Comparison of ENCODE assay signal across 19 cellular contexts in the genomic region with DNA sequence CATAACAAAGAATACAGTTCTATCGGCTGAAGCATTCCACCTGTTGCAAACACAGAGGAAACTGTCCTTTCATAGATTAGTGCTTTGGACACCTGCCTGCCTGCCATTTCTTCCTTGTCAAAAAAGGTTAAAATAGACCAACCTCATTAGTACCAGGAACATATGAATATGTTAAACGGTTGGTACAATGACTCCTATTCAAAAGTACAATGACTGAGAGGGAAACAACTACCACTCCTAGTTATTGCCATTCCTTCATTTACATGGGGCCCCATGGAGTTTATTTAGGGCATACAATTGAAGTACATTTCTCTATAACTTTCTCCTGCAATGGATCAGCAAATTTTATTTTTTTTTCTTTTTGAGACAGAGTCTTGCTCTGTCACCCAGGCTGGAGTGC.
"Had no signal": no experiment of that assay in that cellular context is flagged by ENCODE, and none has a peak within 500 bp of the region (broad histone marks: within the 10 kb centered on the region; RNA-seq: fewer than 3 reads in every experiment).

No MANE protein-coding gene starts in this region.

- H3K9me3 ChIP-seq: SK-N-SH had no signal

- FAIRE-seq: HepG2 had no signal

- DNase-seq: IMR-90; Kasumi-1; MM.1S; NCI-H1105; NCI-H1417; NCI-H1436 treated with DMSO at 0.1 percent for 48 hours; NCI-H1694 treated with DMSO at 0.1 percent for 48 hours; NCI-H2081; NCI-H2227 treated with DMSO at 0.1 percent for 48 hours; NCI-H524; NK-92 treated with Interleukin-12 subunit alpha and Interleukin-12 subunit beta, amount 100 ng/mL, for 24 hours; PC-3; SHP77; SK-N-SH; SW 1271; T-cell had no signal

- H3K27ac ChIP-seq: KMS-11, RWPE1 had no signal
